In genomic region chr15:38454687-38455071, GRCh38 we compare ENCODE assay signal across 8 cellular contexts. TPM values are rescaled to one million over a fixed set of nuclear protein-coding genes. Genes with fewer than 3 reads are reported as not detected.
DNase-seq lines count a peak whose midpoint lies in the region; ATAC-seq lines count a peak whose summit lies in the region.

No MANE protein-coding gene starts in this region.

- DNase-seq in activated T-cell treated with anti-CD3 and anti-CD28 coated beads, Interleukin-2, amount 50 U/mL, for 24 hours, result no peak
- no peak for DNase-seq in activated T-cell treated with anti-CD3 and anti-CD28 coated beads, Interleukin-2, amount 50 U/mL, for 1 hour
- no peak for DNase-seq in activated T-helper 1 cell treated with anti-CD3 and anti-CD28 coated beads, Interleukin-12 subunit alpha, Interleukin-12 subunit beta, Interleukin-2, Interleukin-4 antibody, amounts not matched to agents 30 ng/mL and 10 ng/mL and 1 ng/mL, durations not matched to agents 14 hours and 24 hours and 36 hours (ENCODE audit: low spot score)
- DNase-seq in iPS DF 6.9 (ENCODE audit: low read depth, low spot score) (no peak), activated gamma-delta T cell (lab: John Stamatoyannopoulos, UW) (no peak), NCI-H345 (lab: John Stamatoyannopoulos, UW) (no peak)

- peaks cover 35% of the 10 kb centered on the region for H3K36me3 Mint-ChIP-seq in activated T-cell treated with anti-CD3 and anti-CD28 coated beads, Interleukin-2, amount 50 U/mL, for 24 hours (ENCODE audit: low read depth)
- H3K36me3 Mint-ChIP-seq in activated T-helper 1 cell treated with anti-CD3 and anti-CD28 coated beads, Interleukin-12 subunit alpha, Interleukin-12 subunit beta, Interleukin-2, Interleukin-4 antibody, amounts not matched to agents 30 ng/mL and 10 ng/mL and 1 ng/mL, durations not matched to agents 14 hours and 24 hours and 36 hours (ENCODE audit: low read depth), result peaks cover 6% of the 10 kb centered on the region
- peaks cover 12% of the 10 kb centered on the region for H3K36me3 Mint-ChIP-seq in stimulated activated memory B cell treated with anti-CD40 and anti-IgM and Interleukin-4, amounts not matched to agents 10 μg/mL and 1 μg/mL and 100 μg/mL, for 72 hours

- peaks cover 43% of the 10 kb centered on the region for H3K4me1 Mint-ChIP-seq in activated T-cell treated with anti-CD3 and anti-CD28 coated beads, Interleukin-2, amount 50 U/mL, for 24 hours (ENCODE audit: low read depth)
- peaks cover 24% of the 10 kb centered on the region for H3K4me1 Mint-ChIP-seq in activated T-helper 1 cell treated with anti-CD3 and anti-CD28 coated beads, Interleukin-12 subunit alpha, Interleukin-12 subunit beta, Interleukin-2, Interleukin-4 antibody, amounts not matched to agents 30 ng/mL and 10 ng/mL and 1 ng/mL, durations not matched to agents 14 hours and 24 hours and 36 hours (ENCODE audit: low read depth)
- H3K4me1 Mint-ChIP-seq in stimulated activated memory B cell treated with anti-CD40 and anti-IgM and Interleukin-4, amounts not matched to agents 10 μg/mL and 1 μg/mL and 100 μg/mL, for 72 hours, result peaks cover 39% of the 10 kb centered on the region

- WGBS in iPS DF 6.9 (ENCODE audit: insufficient coverage, insufficient read length), result no CpG with 5 or more reads among the region's 12 CpGs

- no peaks in the 10 kb centered on the region for H3K36me3 ChIP-seq in iPS DF 6.9 (ENCODE audit: control insufficient read depth, insufficient read depth, low read length)

- no peaks in the 10 kb centered on the region; the same call in 1 of the 2 replicates for H3K9me3 ChIP-seq in iPS DF 6.9 (ENCODE audit: control insufficient read depth, insufficient read depth, low read length)

- peak overlapping the region; percentile 97 for H3K4me3 Mint-ChIP-seq in activated T-cell treated with anti-CD3 and anti-CD28 coated beads, Interleukin-2, amount 50 U/mL, for 24 hours
- H3K4me3 Mint-ChIP-seq in activated T-helper 1 cell treated with anti-CD3 and anti-CD28 coated beads, Interleukin-12 subunit alpha, Interleukin-12 subunit beta, Interleukin-2, Interleukin-4 antibody, amounts not matched to agents 30 ng/mL and 10 ng/mL and 1 ng/mL, durations not matched to agents 14 hours and 24 hours and 36 hours, result peak overlapping the region; percentile 96
- H3K4me3 Mint-ChIP-seq in stimulated activated memory B cell treated with anti-CD40 and anti-IgM and Interleukin-4, amounts not matched to agents 10 μg/mL and 1 μg/mL and 100 μg/mL, for 72 hours, result peak overlapping the region; percentile 87

- intact Hi-C loops in activated T-helper 1 cell treated with anti-CD3 and anti-CD28 coated beads, Interleukin-12 subunit alpha, Interleukin-12 subunit beta, Interleukin-2, Interleukin-4 antibody, amounts not matched to agents 30 ng/mL and 10 ng/mL and 1 ng/mL, durations not matched to agents 14 hours and 24 hours and 36 hours (cut with micrococcal nuclease), result loop anchor here (1.0 to 5.0 kb wide), 7 partner anchors 14 to 1478 kb away; partner anchors contain the start of gene EIF2AK4

- H3K27me3 Mint-ChIP-seq in activated T-cell treated with anti-CD3 and anti-CD28 coated beads, Interleukin-2, amount 50 U/mL, for 24 hours, result no peaks in the 10 kb centered on the region
- H3K27me3 Mint-ChIP-seq in activated T-helper 1 cell treated with anti-CD3 and anti-CD28 coated beads, Interleukin-12 subunit alpha, Interleukin-12 subunit beta, Interleukin-2, Interleukin-4 antibody, amounts not matched to agents 30 ng/mL and 10 ng/mL and 1 ng/mL, durations not matched to agents 14 hours and 24 hours and 36 hours (ENCODE audit: insufficient read depth), result peaks cover 19% of the 10 kb centered on the region
- no peaks in the 10 kb centered on the region for H3K27me3 Mint-ChIP-seq in stimulated activated memory B cell treated with anti-CD40 and anti-IgM and Interleukin-4, amounts not matched to agents 10 μg/mL and 1 μg/mL and 100 μg/mL, for 72 hours

- H3K27ac Mint-ChIP-seq in activated T-cell treated with anti-CD3 and anti-CD28 coated beads, Interleukin-2, amount 50 U/mL, for 24 hours, result peak overlapping the region; percentile 97
- peak overlapping the region; percentile 95 for H3K27ac Mint-ChIP-seq in activated T-helper 1 cell treated with anti-CD3 and anti-CD28 coated beads, Interleukin-12 subunit alpha, Interleukin-12 subunit beta, Interleukin-2, Interleukin-4 antibody, amounts not matched to agents 30 ng/mL and 10 ng/mL and 1 ng/mL, durations not matched to agents 14 hours and 24 hours and 36 hours
- H3K27ac Mint-ChIP-seq in stimulated activated memory B cell treated with anti-CD40 and anti-IgM and Interleukin-4, amounts not matched to agents 10 μg/mL and 1 μg/mL and 100 μg/mL, for 72 hours, result peak overlapping the region; percentile 96

- ATAC-seq in stimulated activated memory B cell treated with anti-CD40 and anti-IgM and Interleukin-4, amounts not matched to agents 10 μg/mL and 1 μg/mL and 100 μg/mL, for 72 hours, result no peak
- ATAC-seq in HG02763 (IDR thresholded peaks at IDR 0.05; ENCODE audit: unreplicated experiment), result no peak

- H3K27ac ChIP-seq in iPS DF 6.9 (ENCODE audit: low read length), result no peak overlapping the region

- no peaks in the 10 kb centered on the region for H3K4me1 ChIP-seq in iPS DF 6.9 (ENCODE audit: control insufficient read depth, insufficient read depth, low read length)

- no peaks in the 10 kb centered on the region for H3K9me3 Mint-ChIP-seq in activated T-cell treated with anti-CD3 and anti-CD28 coated beads, Interleukin-2, amount 50 U/mL, for 24 hours
- H3K9me3 Mint-ChIP-seq in activated T-helper 1 cell treated with anti-CD3 and anti-CD28 coated beads, Interleukin-12 subunit alpha, Interleukin-12 subunit beta, Interleukin-2, Interleukin-4 antibody, amounts not matched to agents 30 ng/mL and 10 ng/mL and 1 ng/mL, durations not matched to agents 14 hours and 24 hours and 36 hours, result no peaks in the 10 kb centered on the region
- no peaks in the 10 kb centered on the region for H3K9me3 Mint-ChIP-seq in stimulated activated memory B cell treated with anti-CD40 and anti-IgM and Interleukin-4, amounts not matched to agents 10 μg/mL and 1 μg/mL and 100 μg/mL, for 72 hours

- H3K27me3 ChIP-seq in iPS DF 6.9 (ENCODE audit: control insufficient read depth, insufficient read depth, low read length), result no peaks in the 10 kb centered on the region

- H3K4me3 ChIP-seq in iPS DF 6.9 (ENCODE audit: low read length), result peak overlapping the region; percentile 81; the same call in 1 of the 2 replicates

RNA-seq across cellular contexts. Expression of gene FAM98B, which starts 0.8 kb away (rescaled TPM):
- total RNA-seq in activated T-helper 1 cell treated with anti-CD3 and anti-CD28 coated beads, Interleukin-12 subunit alpha, Interleukin-12 subunit beta, Interleukin-2, Interleukin-4 antibody, amounts not matched to agents 30 ng/mL and 10 ng/mL and 1 ng/mL, durations not matched to agents 14 hours and 24 hours and 36 hours, result 64.4 and 66.9 TPM in 2 replicates
